ENCODE assay signal across 1 cellular context in the genomic region with DNA sequence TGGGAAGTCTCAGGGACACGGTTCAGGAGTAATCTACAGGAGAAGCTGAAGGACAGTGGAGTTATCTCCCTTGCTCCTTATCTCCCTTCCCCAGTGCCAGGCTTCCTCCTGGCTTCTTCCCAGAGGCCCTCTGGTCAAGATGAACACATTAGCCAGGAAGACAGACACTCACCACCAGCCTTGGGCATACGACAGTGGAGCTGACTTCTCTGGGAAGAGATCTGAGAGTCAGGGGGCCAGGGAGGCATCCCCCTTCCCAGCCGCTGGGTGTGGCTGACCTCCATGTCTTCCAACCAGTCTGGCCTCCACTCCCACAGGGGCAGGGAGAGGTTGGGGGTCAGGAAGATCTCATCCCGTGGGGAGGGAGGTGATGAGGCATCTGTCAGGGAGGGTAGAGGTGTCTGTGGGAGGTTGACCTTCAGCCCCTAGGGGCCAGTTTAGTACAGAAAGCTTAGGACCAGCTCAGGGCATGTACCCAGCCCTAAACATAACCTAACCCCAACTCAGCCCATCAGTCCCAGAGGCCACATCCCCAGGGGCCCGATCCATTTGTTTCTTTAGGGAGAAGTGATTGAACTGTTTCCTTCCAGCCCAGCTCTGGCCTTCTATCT.
TF ChIP-seq lines count a peak whose summit lies in the region.

No MANE protein-coding gene starts in this region.

TF ChIP-seq in SK-N-SH, 30 proteins besides CTCF, POLR2A, EP300 and RAD21 (continued from another document):
- TF ChIP-seq, protein P1, sequence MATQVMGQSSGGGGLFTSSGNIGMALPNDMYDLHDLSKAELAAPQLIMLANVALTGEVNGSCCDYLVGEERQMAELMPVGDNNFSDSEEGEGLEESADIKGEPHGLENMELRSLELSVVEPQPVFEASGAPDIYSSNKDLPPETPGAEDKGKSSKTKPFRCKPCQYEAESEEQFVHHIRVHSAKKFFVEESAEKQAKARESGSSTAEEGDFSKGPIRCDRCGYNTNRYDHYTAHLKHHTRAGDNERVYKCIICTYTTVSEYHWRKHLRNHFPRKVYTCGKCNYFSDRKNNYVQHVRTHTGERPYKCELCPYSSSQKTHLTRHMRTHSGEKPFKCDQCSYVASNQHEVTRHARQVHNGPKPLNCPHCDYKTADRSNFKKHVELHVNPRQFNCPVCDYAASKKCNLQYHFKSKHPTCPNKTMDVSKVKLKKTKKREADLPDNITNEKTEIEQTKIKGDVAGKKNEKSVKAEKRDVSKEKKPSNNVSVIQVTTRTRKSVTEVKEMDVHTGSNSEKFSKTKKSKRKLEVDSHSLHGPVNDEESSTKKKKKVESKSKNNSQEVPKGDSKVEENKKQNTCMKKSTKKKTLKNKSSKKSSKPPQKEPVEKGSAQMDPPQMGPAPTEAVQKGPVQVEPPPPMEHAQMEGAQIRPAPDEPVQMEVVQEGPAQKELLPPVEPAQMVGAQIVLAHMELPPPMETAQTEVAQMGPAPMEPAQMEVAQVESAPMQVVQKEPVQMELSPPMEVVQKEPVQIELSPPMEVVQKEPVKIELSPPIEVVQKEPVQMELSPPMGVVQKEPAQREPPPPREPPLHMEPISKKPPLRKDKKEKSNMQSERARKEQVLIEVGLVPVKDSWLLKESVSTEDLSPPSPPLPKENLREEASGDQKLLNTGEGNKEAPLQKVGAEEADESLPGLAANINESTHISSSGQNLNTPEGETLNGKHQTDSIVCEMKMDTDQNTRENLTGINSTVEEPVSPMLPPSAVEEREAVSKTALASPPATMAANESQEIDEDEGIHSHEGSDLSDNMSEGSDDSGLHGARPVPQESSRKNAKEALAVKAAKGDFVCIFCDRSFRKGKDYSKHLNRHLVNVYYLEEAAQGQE (IDR thresholded peaks at IDR 0.05; ENCODE audit: low read depth, low read length), result no peak
- TF ChIP-seq GATA2 (CRISPR knock-in tag; IDR thresholded peaks at IDR 0.05), result no peak
- TF ChIP-seq NRF1 (IDR thresholded peaks at IDR 0.05; ENCODE audit: low read depth, low read length), result no peak
- no peak for TF ChIP-seq GABPA (IDR thresholded peaks at IDR 0.05; ENCODE audit: low read depth)
- TF ChIP-seq POLR2AphosphoS5 (IDR thresholded peaks at IDR 0.05; ENCODE audit: low read depth, low read length), result no peak
- TF ChIP-seq, protein P2, sequence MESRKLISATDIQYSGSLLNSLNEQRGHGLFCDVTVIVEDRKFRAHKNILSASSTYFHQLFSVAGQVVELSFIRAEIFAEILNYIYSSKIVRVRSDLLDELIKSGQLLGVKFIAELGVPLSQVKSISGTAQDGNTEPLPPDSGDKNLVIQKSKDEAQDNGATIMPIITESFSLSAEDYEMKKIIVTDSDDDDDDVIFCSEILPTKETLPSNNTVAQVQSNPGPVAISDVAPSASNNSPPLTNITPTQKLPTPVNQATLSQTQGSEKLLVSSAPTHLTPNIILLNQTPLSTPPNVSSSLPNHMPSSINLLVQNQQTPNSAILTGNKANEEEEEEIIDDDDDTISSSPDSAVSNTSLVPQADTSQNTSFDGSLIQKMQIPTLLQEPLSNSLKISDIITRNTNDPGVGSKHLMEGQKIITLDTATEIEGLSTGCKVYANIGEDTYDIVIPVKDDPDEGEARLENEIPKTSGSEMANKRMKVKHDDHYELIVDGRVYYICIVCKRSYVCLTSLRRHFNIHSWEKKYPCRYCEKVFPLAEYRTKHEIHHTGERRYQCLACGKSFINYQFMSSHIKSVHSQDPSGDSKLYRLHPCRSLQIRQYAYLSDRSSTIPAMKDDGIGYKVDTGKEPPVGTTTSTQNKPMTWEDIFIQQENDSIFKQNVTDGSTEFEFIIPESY (IDR thresholded peaks at IDR 0.05; ENCODE audit: borderline replicate concordance, low read depth), result no peak
- no peak for TF ChIP-seq MEF2A (IDR thresholded peaks at IDR 0.05; ENCODE audit: borderline replicate concordance, low read depth)
- TF ChIP-seq, protein P3, sequence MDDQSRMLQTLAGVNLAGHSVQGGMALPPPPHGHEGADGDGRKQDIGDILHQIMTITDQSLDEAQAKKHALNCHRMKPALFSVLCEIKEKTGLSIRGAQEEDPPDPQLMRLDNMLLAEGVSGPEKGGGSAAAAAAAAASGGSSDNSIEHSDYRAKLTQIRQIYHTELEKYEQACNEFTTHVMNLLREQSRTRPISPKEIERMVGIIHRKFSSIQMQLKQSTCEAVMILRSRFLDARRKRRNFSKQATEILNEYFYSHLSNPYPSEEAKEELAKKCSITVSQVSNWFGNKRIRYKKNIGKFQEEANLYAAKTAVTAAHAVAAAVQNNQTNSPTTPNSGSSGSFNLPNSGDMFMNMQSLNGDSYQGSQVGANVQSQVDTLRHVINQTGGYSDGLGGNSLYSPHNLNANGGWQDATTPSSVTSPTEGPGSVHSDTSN (IDR thresholded peaks at IDR 0.05), result no peak
- no peak for TF ChIP-seq TCF12 (IDR thresholded peaks at IDR 0.05)
- TF ChIP-seq JUND (IDR thresholded peaks at IDR 0.05), result no peak
- TF ChIP-seq FOXJ3 (CRISPR knock-in tag; IDR thresholded peaks at IDR 0.05), result no peak
- TF ChIP-seq RXRA (IDR thresholded peaks at IDR 0.05; ENCODE audit: borderline replicate concordance, low read depth), result no peak
- TF ChIP-seq YY1 (IDR thresholded peaks at IDR 0.05; ENCODE audit: low read depth), result no peak
- no peak for TF ChIP-seq TEAD4 (IDR thresholded peaks at IDR 0.05; ENCODE audit: borderline replicate concordance, insufficient read depth)
- TF ChIP-seq RFX5 (IDR thresholded peaks at IDR 0.05; ENCODE audit: low read length), result no peak
- TF ChIP-seq FOXM1 (IDR thresholded peaks at IDR 0.05; ENCODE audit: low read depth), result no peak
- TF ChIP-seq SMC3 (IDR thresholded peaks at IDR 0.05; ENCODE audit: low read depth, low read length), result no peak
